20 cellular contexts compared by ENCODE assay signal in the genomic region with DNA sequence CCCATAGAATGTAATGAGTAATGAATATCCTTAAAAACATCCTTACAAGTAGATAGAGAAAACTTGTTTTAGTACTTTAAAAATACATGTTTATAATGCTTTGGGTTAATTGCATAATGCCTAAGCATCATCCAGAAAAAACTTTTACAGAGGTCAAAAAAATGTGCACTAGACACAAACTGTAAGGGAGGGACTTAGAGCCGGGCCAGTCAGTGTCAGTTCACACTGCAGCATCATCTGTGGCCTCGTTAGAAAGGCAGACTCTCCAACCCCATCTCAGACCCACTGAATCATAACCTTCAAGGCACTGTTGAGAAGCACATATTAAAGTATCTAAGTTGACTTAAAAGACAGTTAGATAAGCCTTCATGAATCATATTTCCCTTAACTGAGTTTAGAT.
DNase-seq lines count a peak whose midpoint lies in the region; ATAC-seq and TF ChIP-seq lines count a peak whose summit lies in the region.
"Had no signal": no experiment of that assay in that cellular context is flagged by ENCODE, and none has a peak within 500 bp of the region (broad histone marks: within the 10 kb centered on the region; RNA-seq: fewer than 3 reads in every experiment).

No MANE protein-coding gene starts in this region.

- H2AFZ ChIP-seq in osteoblast (ENCODE audit: low read length) (no peak overlapping the region), neuronal stem cell (ENCODE audit: low read length) (no peak overlapping the region)
- H2AFZ ChIP-seq: parathyroid adenoma had no signal

- no peak overlapping the region for H2BK120ac ChIP-seq in neuronal stem cell (ENCODE audit: low read depth, low read length)

- H2BK15ac ChIP-seq in neuronal stem cell (ENCODE audit: low read length), result no peak overlapping the region

- no peaks in the 10 kb centered on the region for H3K27me3 ChIP-seq in osteoblast (ENCODE audit: insufficient read depth, low read length)
- H3K27me3 ChIP-seq in neuronal stem cell (ENCODE audit: control insufficient read depth in 3 of 3, insufficient read depth in 3 of 3, low read depth in 1 of 3, low read length in 3 of 3), result no peaks in the 10 kb centered on the region
- H3K27me3 ChIP-seq: heart left ventricle, upper lobe of left lung had no signal

- H3K4me1 ChIP-seq in osteoblast (ENCODE audit: insufficient read depth, low read length) (no peaks in the 10 kb centered on the region), neuronal stem cell (ENCODE audit: control insufficient read depth in 2 of 2, insufficient read depth in 1 of 2, low read depth in 1 of 2, low read length in 2 of 2) (no peaks in the 10 kb centered on the region)
- H3K4me1 ChIP-seq: heart left ventricle, parathyroid adenoma, upper lobe of left lung had no signal

- H2BK5ac ChIP-seq in neuronal stem cell (ENCODE audit: low read length), result no peak overlapping the region

- DNase-seq in DMS 273 (lab: John Stamatoyannopoulos, UW; ENCODE audit: unreplicated experiment) (peak; percentile 28), DMS 273 treated with DMSO at 0.1 percent for 48 hours (lab: John Stamatoyannopoulos, UW) (no peak), T1000 (lab: John Stamatoyannopoulos, UW) (peak; percentile 42), fibroblast of peridontal ligament (ENCODE audit: extremely low read depth) (peak; percentile 31), osteoblast (ENCODE audit: insufficient read length, low spot score, missing footprints) (peak; percentile 67), neuronal stem cell (ENCODE audit: low spot score) (no peak), NCI-H1105 treated with DMSO at 0.1 percent for 48 hours (lab: John Stamatoyannopoulos, UW) (no peak)
- DNase-seq: CD4-positive, alpha-beta T cell; endodermal cell; heart left ventricle; Kasumi-1; kidney glomerular epithelial cell; NCI-H187 treated with DMSO at 0.1 percent for 48 hours; NCI-H524; stimulated activated naive B cell treated with anti-CD40 and anti-IgM and Interleukin-4, amounts not matched to agents 10 μg/mL and 1 μg/mL and 100 μg/mL, for 72 hours; upper lobe of left lung had no signal

- H3K14ac ChIP-seq in neuronal stem cell (ENCODE audit: low read length), result no peak overlapping the region

- WGBS in neuronal stem cell (ENCODE audit: extremely low coverage in 2 of 2, insufficient read length in 2 of 2, insufficient replicate concordance in 1 of 2), 2 donors, result no CpG with 5 or more reads among the region's 2 CpGs

- no peak overlapping the region for H3K27ac ChIP-seq in osteoblast (ENCODE audit: low read depth, low read length)
- H3K27ac ChIP-seq in neuronal stem cell (replicated peaks; ENCODE audit: low read length), result no peak overlapping the region
- H3K27ac ChIP-seq: 22Rv1, heart left ventricle, parathyroid adenoma, skin epidermis, upper lobe of left lung had no signal

- no peaks in the 10 kb centered on the region for H3K79me2 ChIP-seq in osteoblast (ENCODE audit: insufficient read depth, low read length)
- H3K79me2 ChIP-seq: parathyroid adenoma had no signal

- H4K8ac ChIP-seq in neuronal stem cell (ENCODE audit: low read depth, low read length), result no peak overlapping the region

- H2BK12ac ChIP-seq in neuronal stem cell (ENCODE audit: low read length), result no peak overlapping the region

- no peak overlapping the region for H3K18ac ChIP-seq in neuronal stem cell (ENCODE audit: low read length)

- H2AK5ac ChIP-seq in neuronal stem cell (ENCODE audit: low read depth, low read length), result no peak overlapping the region

- no peaks in the 10 kb centered on the region for H4K20me1 ChIP-seq in osteoblast (ENCODE audit: insufficient read depth, low read length)

- H4K91ac ChIP-seq in neuronal stem cell (ENCODE audit: low read depth, low read length, poor library complexity), result no peak overlapping the region

- no peak for TF ChIP-seq CTCF in osteoblast (IDR thresholded peaks at IDR 0.05; ENCODE audit: extremely low read depth, low read depth, low read length)

- no peak overlapping the region for H3K23ac ChIP-seq in neuronal stem cell (ENCODE audit: low read depth, low read length, poor library complexity)

- H3K9me3 ChIP-seq in osteoblast (ENCODE audit: low read depth, low read length) (peaks cover 2% of the 10 kb centered on the region), neuronal stem cell (replicated peaks in 1 of 2; ENCODE audit: control insufficient read depth in 2 of 2, insufficient read depth in 1 of 2, low read depth in 1 of 2, low read length in 2 of 2) (peaks cover 2 to 7% of the 10 kb centered on the region in 2 donors)

- H3K79me1 ChIP-seq in neuronal stem cell (ENCODE audit: low read depth, low read length), result no peaks in the 10 kb centered on the region

- ATAC-seq in GM19463 (IDR thresholded peaks at IDR 0.05; ENCODE audit: unreplicated experiment), result no peak
- ATAC-seq: heart left ventricle; stimulated activated naive B cell treated with anti-CD40 and anti-IgM and Interleukin-4, amounts not matched to agents 10 μg/mL and 1 μg/mL and 100 μg/mL, for 72 hours had no signal

- no peak overlapping the region for H3K9ac ChIP-seq in neuronal stem cell (ENCODE audit: low read depth, low read length, poor library complexity)
- H3K9ac ChIP-seq: parathyroid adenoma had no signal

- H3K4me2 ChIP-seq in osteoblast (ENCODE audit: insufficient read depth, low read length) (no peak overlapping the region), neuronal stem cell (ENCODE audit: insufficient read depth, low read length, poor library complexity, severe bottlenecking) (no peak overlapping the region)

- H3K36me3 ChIP-seq in osteoblast (ENCODE audit: insufficient read depth, low read length) (no peaks in the 10 kb centered on the region), neuronal stem cell (replicated peaks in 1 of 2; ENCODE audit: control insufficient read depth in 2 of 2, insufficient read depth in 2 of 2, low read length in 2 of 2) (no peaks in the 10 kb centered on the region)
- H3K36me3 ChIP-seq: heart left ventricle, upper lobe of left lung had no signal

- no peak overlapping the region for H3K4ac ChIP-seq in neuronal stem cell (ENCODE audit: low read length)

- H3K4me3 ChIP-seq in osteoblast (ENCODE audit: insufficient read depth, low read length) (no peak overlapping the region), neuronal stem cell (ENCODE audit: low read length in 2 of 2) (no peak overlapping the region)
- H3K4me3 ChIP-seq: heart left ventricle, skin epidermis, upper lobe of left lung had no signal

Comparison
In these comparisons a context has a peak if more than half of its experiments do, and no peak if none do; other contexts are left out.
1. DNase-seq: peak in DMS 273 (single experiment), T1000 (single experiment), fibroblast of peridontal ligament (single experiment) and osteoblast (single experiment); none in DMS 273 treated with DMSO at 0.1 percent for 48 hours (single experiment), neuronal stem cell (single experiment) and NCI-H1105 treated with DMSO at 0.1 percent for 48 hours (single experiment).